Comparison of ENCODE assay signal across 31 cellular contexts in the genomic region with DNA sequence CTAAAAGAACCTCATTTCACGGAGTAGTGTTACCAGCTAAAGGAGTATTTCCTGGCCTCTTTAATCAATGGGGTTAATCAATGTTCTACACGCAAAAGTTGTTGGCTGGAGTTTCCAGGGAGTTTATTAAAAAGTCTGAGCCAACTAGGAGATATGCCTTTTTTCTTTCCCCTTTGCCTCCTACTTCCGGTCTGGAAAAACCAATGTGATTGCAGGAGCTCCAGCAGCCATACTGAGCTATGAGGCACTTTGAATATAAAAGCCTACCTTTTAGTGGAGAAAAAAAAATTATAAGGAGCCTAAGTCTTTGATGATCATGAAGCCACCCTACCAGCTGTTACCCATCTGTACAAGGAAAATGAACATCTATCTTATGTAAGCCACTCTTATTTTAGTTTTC.
"Had no signal": no experiment of that assay in that cellular context is flagged by ENCODE, and none has a peak within 500 bp of the region (broad histone marks: within the 10 kb centered on the region; RNA-seq: fewer than 3 reads in every experiment).

No MANE protein-coding gene starts in this region.

- H3K27me3 Mint-ChIP-seq: progenitor cell of endocrine pancreas had no signal

- H3K27me3 ChIP-seq: neural progenitor cell, ovary, suprapubic skin, testis, tibial artery, transverse colon, upper lobe of right lung, uterus had no signal

- H3K9ac ChIP-seq: neural progenitor cell, parathyroid adenoma had no signal

- H3K27ac Mint-ChIP-seq: natural killer cell; neural progenitor cell; progenitor cell of endocrine pancreas; stimulated activated memory B cell treated with anti-CD40 and anti-IgM and Interleukin-4, amounts not matched to agents 10 μg/mL and 1 μg/mL and 100 μg/mL, for 72 hours; stimulated activated naive CD8-positive, alpha-beta T cell treated with anti-CD3 and anti-CD28 coated beads, Interleukin-15, amount 100 ng/mL, for 72 hours; type B pancreatic cell had no signal

- H3K36me3 Mint-ChIP-seq: natural killer cell; stimulated activated memory B cell treated with anti-CD40 and anti-IgM and Interleukin-4, amounts not matched to agents 10 μg/mL and 1 μg/mL and 100 μg/mL, for 72 hours; type B pancreatic cell had no signal

- DNase-seq: natural killer cell; occipital lobe; ovary; posterior cingulate gyrus; psoas muscle; right cardiac atrium; spleen; stimulated activated CD4-positive, alpha-beta T cell treated with anti-CD3 and anti-CD28 coated beads, Interleukin-12 subunit alpha, Interleukin-12 subunit beta, amount 100 ng/mL, for 4 hours; stimulated activated CD4-positive, alpha-beta T cell treated with anti-CD3 and anti-CD28 coated beads, Interleukin-1b, Interleukin-23, amount 100 ng/mL, for 48 hours; stimulated activated CD4-positive, alpha-beta T cell treated with anti-CD3 and anti-CD28 coated beads, Interleukin-4, amount 100 ng/mL, for 1 hour; stimulated activated CD4-positive, alpha-beta T cell treated with anti-CD3 and anti-CD28 coated beads, Interleukin-4, amount 100 ng/mL, for 4 hours; stimulated activated CD8-positive, alpha-beta memory T cell treated with anti-CD3 and anti-CD28 coated beads, Interleukin-4, amount 100 ng/mL, for 48 hours; stimulated activated naive CD4-positive, alpha-beta T cell; stimulated activated naive CD8-positive, alpha-beta T cell treated with anti-CD3 and anti-CD28 coated beads, Interleukin-15, amount 100 ng/mL, for 72 hours; stimulated activated naive CD8-positive, alpha-beta T cell treated with anti-CD3 and anti-CD28 coated beads, Interleukin-15, Interleukin-2, amounts not matched to agents 100 U/mL and 50 U/mL, for 24 hours; substantia nigra; testis; tibial artery; transverse colon; upper lobe of right lung; uterus had no signal

- H3K9me3 ChIP-seq: ovary, psoas muscle, suprapubic skin, testis, tibial artery, transverse colon, upper lobe of right lung, uterus had no signal

- H3K9me3 Mint-ChIP-seq: natural killer cell; stimulated activated memory B cell treated with anti-CD40 and anti-IgM and Interleukin-4, amounts not matched to agents 10 μg/mL and 1 μg/mL and 100 μg/mL, for 72 hours; stimulated activated naive CD8-positive, alpha-beta T cell treated with anti-CD3 and anti-CD28 coated beads, Interleukin-15, amount 100 ng/mL, for 72 hours had no signal

- H2AFZ ChIP-seq: neural progenitor cell, parathyroid adenoma had no signal

- H3K4me2 ChIP-seq: neural progenitor cell, smooth muscle cell had no signal

- H3K4me1 ChIP-seq: neural progenitor cell, parathyroid adenoma, spleen, suprapubic skin, testis, transverse colon, upper lobe of right lung, uterus had no signal

- H3K4me3 ChIP-seq: neural progenitor cell, ovary, psoas muscle, skin epidermis, smooth muscle cell, spleen, suprapubic skin, testis, tibial artery, transverse colon, upper lobe of right lung, uterus had no signal

- H3K79me2 ChIP-seq: parathyroid adenoma had no signal

- H3K27ac ChIP-seq: neural progenitor cell, parathyroid adenoma, psoas muscle, skin epidermis, spleen, suprapubic skin, tibial artery, transverse colon, upper lobe of right lung, uterus had no signal

- H3K4me3 Mint-ChIP-seq: natural killer cell; nephron; neural progenitor cell; stimulated activated memory B cell treated with anti-CD40 and anti-IgM and Interleukin-4, amounts not matched to agents 10 μg/mL and 1 μg/mL and 100 μg/mL, for 72 hours; stimulated activated naive CD8-positive, alpha-beta T cell treated with anti-CD3 and anti-CD28 coated beads, Interleukin-15, amount 100 ng/mL, for 72 hours; type B pancreatic cell had no signal

- H3K4me1 Mint-ChIP-seq: neural progenitor cell; stimulated activated naive CD8-positive, alpha-beta T cell treated with anti-CD3 and anti-CD28 coated beads, Interleukin-15, amount 100 ng/mL, for 72 hours had no signal

- H3K36me3 ChIP-seq: neural progenitor cell, ovary, spleen, suprapubic skin, tibial artery, transverse colon, upper lobe of right lung, uterus had no signal

- ATAC-seq: natural killer cell; psoas muscle; right cardiac atrium; sciatic nerve; stimulated activated memory B cell treated with anti-CD40 and anti-IgM and Interleukin-4, amounts not matched to agents 10 μg/mL and 1 μg/mL and 100 μg/mL, for 72 hours; stimulated activated naive CD8-positive, alpha-beta T cell treated with anti-CD3 and anti-CD28 coated beads, Interleukin-15, amount 100 ng/mL, for 72 hours; stimulated activated naive CD8-positive, alpha-beta T cell treated with anti-CD3 and anti-CD28 coated beads, Interleukin-15, Interleukin-2, amounts not matched to agents 100 U/mL and 50 U/mL, for 24 hours; upper lobe of right lung had no signal
